In the genomic region with DNA sequence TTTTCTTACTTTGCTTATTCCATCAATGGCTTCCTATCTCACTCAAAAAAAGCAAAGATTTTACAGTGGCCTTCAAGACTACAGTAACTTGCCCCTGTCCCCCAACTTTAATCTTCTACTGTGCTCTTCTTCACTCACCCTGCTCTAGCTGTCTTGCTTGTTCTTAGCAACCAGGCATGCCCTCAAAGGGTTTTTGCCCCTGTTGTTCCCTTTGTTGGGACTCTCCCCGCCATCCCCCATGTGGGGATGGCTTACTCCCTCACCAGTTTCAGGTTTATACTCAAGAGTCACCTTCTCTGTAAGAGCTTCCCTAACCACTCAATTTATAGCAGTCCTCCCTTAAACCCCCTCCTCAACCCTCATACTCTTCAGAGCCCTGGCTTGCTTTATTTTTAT, we compare ENCODE assay signal across 9 cellular contexts. TPM values are rescaled to one million over a fixed set of nuclear protein-coding genes. Genes with fewer than 3 reads are reported as not detected.
A peak's percentile ranks its signal among the peaks of the same experiment; 100 is the strongest.
DNase-seq lines count a peak whose midpoint lies in the region; ATAC-seq and TF ChIP-seq lines count a peak whose summit lies in the region.
"Had no signal": no experiment of that assay in that cellular context is flagged by ENCODE, and none has a peak within 500 bp of the region (broad histone marks: within the 10 kb centered on the region; RNA-seq: fewer than 3 reads in every experiment).

No MANE protein-coding gene starts in this region.

- H3K36me3 Mint-ChIP-seq in activated naive CD8-positive, alpha-beta T cell treated with anti-CD3 and anti-CD28 coated beads, Interleukin-2, amount 50 U/mL, for 24 hours (ENCODE audit: low read depth) = peaks cover 6% of the 10 kb centered on the region

- peaks cover 84% of the 10 kb centered on the region for H3K4me1 Mint-ChIP-seq in activated naive CD8-positive, alpha-beta T cell treated with anti-CD3 and anti-CD28 coated beads, Interleukin-2, amount 50 U/mL, for 24 hours

- intact Hi-C loops in dorsolateral prefrontal cortex (cut with DNase I) = loop anchor here (10.0 kb wide), 3 partner anchors 87 to 197 kb away; no protein-coding TSS in a partner anchor

- H3K9me3 Mint-ChIP-seq in activated naive CD8-positive, alpha-beta T cell treated with anti-CD3 and anti-CD28 coated beads, Interleukin-2, amount 50 U/mL, for 24 hours = no peaks in the 10 kb centered on the region

- ATAC-seq in GM19467 (IDR thresholded peaks at IDR 0.05; ENCODE audit: unreplicated experiment) (peak; percentile 4), HG03108 (IDR thresholded peaks at IDR 0.05; ENCODE audit: unreplicated experiment) (peak; percentile 26), GM18520 (IDR thresholded peaks at IDR 0.05; ENCODE audit: unreplicated experiment) (no peak)
- peak; percentile 67 for ATAC-seq in activated naive CD8-positive, alpha-beta T cell treated with anti-CD3 and anti-CD28 coated beads, Interleukin-2, amount 50 U/mL, for 24 hours

- H3K27me3 ChIP-seq in MG63 (no peaks in the 10 kb centered on the region), dorsolateral prefrontal cortex (no peaks in the 10 kb centered on the region)

- TF ChIP-seq CTCF in GM10266 (IDR thresholded peaks at IDR 0.05; ENCODE audit: control insufficient read depth, insufficient read depth, low read depth, missing control alignments) (no peak), dorsolateral prefrontal cortex (IDR thresholded peaks at IDR 0.05 in 54 of 56, conservative IDR thresholded peaks at IDR 0.05 in 2 of 56; ENCODE audit: low read depth in 1 of 56, partially characterized antibody in 56 of 56) (no peak)

- H3K27ac ChIP-seq in dorsolateral prefrontal cortex = peak overlapping the region in 22 of 59 donors; percentile 1 to 74 (median 37)

- no peaks in the 10 kb centered on the region for H3K36me3 ChIP-seq in MG63

- DNase-seq in GM10266 (ENCODE audit: extremely low spot score) (peak; percentile 35), MG63 (no peak), dorsolateral prefrontal cortex (no peak), EL (no peak)
- peak; percentile 40 for DNase-seq in activated naive CD8-positive, alpha-beta T cell treated with anti-CD3 and anti-CD28 coated beads, Interleukin-2, amount 50 U/mL, for 24 hours
- DNase-seq: NCI-H1930 had no signal

- H3K27me3 Mint-ChIP-seq in activated naive CD8-positive, alpha-beta T cell treated with anti-CD3 and anti-CD28 coated beads, Interleukin-2, amount 50 U/mL, for 24 hours = no peaks in the 10 kb centered on the region

- peak overlapping the region; percentile 30 for H3K4me3 Mint-ChIP-seq in activated naive CD8-positive, alpha-beta T cell treated with anti-CD3 and anti-CD28 coated beads, Interleukin-2, amount 50 U/mL, for 24 hours

- H3K27ac Mint-ChIP-seq in activated naive CD8-positive, alpha-beta T cell treated with anti-CD3 and anti-CD28 coated beads, Interleukin-2, amount 50 U/mL, for 24 hours = peak overlapping the region; percentile 81

- H3K4me3 ChIP-seq in MG63 = no peak overlapping the region
- H3K4me3 ChIP-seq in dorsolateral prefrontal cortex = no peak overlapping the region

- no peaks in the 10 kb centered on the region for H3K9me3 ChIP-seq in MG63

RNA-seq across cellular contexts. Expression of a gene that starts 5.4 kb away (rescaled TPM):
- total RNA-seq in MG63 (2014; rRNA removed; shearing (Covaris generic); ENCODE audit: low replicate concordance) = 12.8 and 16.8 TPM in 2 replicates
- total RNA-seq in dorsolateral prefrontal cortex = 10 to 100 TPM; 12.7 to 34.5 (median 25.1) TPM

RNA-seq across cellular contexts. Expression of a gene that starts 19.5 kb away (rescaled TPM):
- total RNA-seq in MG63 (2014; rRNA removed; shearing (Covaris generic); ENCODE audit: low replicate concordance) = 46.8 and 53.8 TPM in 2 replicates
- total RNA-seq in dorsolateral prefrontal cortex = 10 to 100 TPM; 37.0 to 77.1 (median 58.6) TPM

Comparison
In these comparisons a context has a peak if more than half of its experiments do, and no peak if none do; other contexts are left out.
1. DNase-seq: peak in GM10266 (single experiment) and activated naive CD8-positive, alpha-beta T cell treated with anti-CD3 and anti-CD28 coated beads, Interleukin-2, amount 50 U/mL, for 24 hours (single experiment); none in MG63 (single experiment), dorsolateral prefrontal cortex (0 of 10) and EL (single experiment).